Comparison of ENCODE assay signal across 15 cellular contexts in the genomic region with DNA sequence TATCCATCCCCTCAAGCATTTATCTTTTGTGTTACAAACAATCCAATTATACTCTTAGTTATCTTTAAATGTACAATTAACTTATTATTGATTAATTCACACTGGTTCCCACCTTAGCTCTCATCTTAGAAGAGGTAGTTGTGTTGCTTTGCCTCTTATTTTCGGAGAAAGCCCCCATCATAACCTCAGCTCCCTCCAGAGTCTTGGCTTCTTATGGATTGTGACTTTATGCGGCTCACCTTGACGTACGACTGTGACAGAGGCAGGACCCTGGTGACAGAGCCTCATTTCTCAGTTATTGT.
DNase-seq lines count a peak whose midpoint lies in the region; ATAC-seq and TF ChIP-seq lines count a peak whose summit lies in the region.
"Had no signal": no experiment of that assay in that cellular context is flagged by ENCODE, and none has a peak within 500 bp of the region (broad histone marks: within the 10 kb centered on the region; RNA-seq: fewer than 3 reads in every experiment).

No MANE protein-coding gene starts in this region.

- peaks cover 0 to 27% (median 0%) of the 10 kb centered on the region in 9 donors for H3K36me3 ChIP-seq in heart right ventricle
- peaks cover 6% of the 10 kb centered on the region for H3K36me3 ChIP-seq in lower lobe of right lung
- H3K36me3 ChIP-seq in upper lobe of right lung: peaks cover 5% of the 10 kb centered on the region
- H3K36me3 ChIP-seq in tibial artery: no peaks in the 10 kb centered on the region
- H3K36me3 ChIP-seq: neural progenitor cell, thoracic aorta had no signal

- DNase-seq in heart right ventricle (no peak), left ventricle myocardium superior (no peak), lower lobe of right lung (no peak), upper lobe of right lung (no peak), coronary artery (ENCODE audit: low spot score) (no peak), tibial artery (no peak)
- DNase-seq in activated T-helper 1 cell treated with anti-CD3 and anti-CD28 coated beads, Interleukin-12 subunit alpha, Interleukin-12 subunit beta, Interleukin-2, Interleukin-4 antibody, amounts not matched to agents 30 ng/mL and 10 ng/mL and 1 ng/mL, durations not matched to agents 14 hours and 24 hours and 36 hours (ENCODE audit: low spot score): no peak
- DNase-seq in NK-92 treated with Interleukin-12 subunit alpha and Interleukin-12 subunit beta, amount 100 ng/mL, for 24 hours (lab: John Stamatoyannopoulos, UW): no peak
- DNase-seq: activated gamma-delta T cell treated with Interleukin-2 at 50 U/mL for 16 hours, NCI-H1105, NCI-H774, T1000 had no signal

- no peaks in the 10 kb centered on the region for H3K27me3 Mint-ChIP-seq in activated T-helper 1 cell treated with anti-CD3 and anti-CD28 coated beads, Interleukin-12 subunit alpha, Interleukin-12 subunit beta, Interleukin-2, Interleukin-4 antibody, amounts not matched to agents 30 ng/mL and 10 ng/mL and 1 ng/mL, durations not matched to agents 14 hours and 24 hours and 36 hours (ENCODE audit: insufficient read depth)

- H3K27ac ChIP-seq in heart right ventricle (peak overlapping the region in 9 of 10 donors; percentile 60 to 89 (median 75)), lower lobe of right lung (peak overlapping the region; percentile 61), upper lobe of right lung (peak overlapping the region; percentile 62), coronary artery (no peak overlapping the region), tibial artery (no peak overlapping the region)
- H3K27ac ChIP-seq: C4-2B, neural progenitor cell, thoracic aorta had no signal

- H3K4me3 ChIP-seq in heart right ventricle: peak overlapping the region in 1 of 10 donors; percentile 11
- no peak overlapping the region for H3K4me3 ChIP-seq in lower lobe of right lung
- no peak overlapping the region for H3K4me3 ChIP-seq in upper lobe of right lung
- H3K4me3 ChIP-seq in coronary artery: no peak overlapping the region
- no peak overlapping the region for H3K4me3 ChIP-seq in tibial artery
- H3K4me3 ChIP-seq: neural progenitor cell, thoracic aorta had no signal

- H3K4me3 Mint-ChIP-seq in activated T-helper 1 cell treated with anti-CD3 and anti-CD28 coated beads, Interleukin-12 subunit alpha, Interleukin-12 subunit beta, Interleukin-2, Interleukin-4 antibody, amounts not matched to agents 30 ng/mL and 10 ng/mL and 1 ng/mL, durations not matched to agents 14 hours and 24 hours and 36 hours: peak overlapping the region; percentile 70
- H3K4me3 Mint-ChIP-seq: neural progenitor cell had no signal

- H3K9me3 Mint-ChIP-seq in activated T-helper 1 cell treated with anti-CD3 and anti-CD28 coated beads, Interleukin-12 subunit alpha, Interleukin-12 subunit beta, Interleukin-2, Interleukin-4 antibody, amounts not matched to agents 30 ng/mL and 10 ng/mL and 1 ng/mL, durations not matched to agents 14 hours and 24 hours and 36 hours: no peaks in the 10 kb centered on the region
- H3K9me3 Mint-ChIP-seq: neural progenitor cell had no signal

- TF ChIP-seq CTCF in heart right ventricle (IDR thresholded peaks at IDR 0.05): no peak
- TF ChIP-seq CTCF in lower lobe of right lung (IDR thresholded peaks at IDR 0.05): no peak
- no peak for TF ChIP-seq CTCF in upper lobe of right lung (IDR thresholded peaks at IDR 0.05)
- no peak for TF ChIP-seq CTCF in coronary artery (IDR thresholded peaks at IDR 0.05)
- TF ChIP-seq CTCF in tibial artery (IDR thresholded peaks at IDR 0.05): no peak

- H3K4me1 ChIP-seq in heart right ventricle (peaks cover 36 to 100% (median 87%) of the 10 kb centered on the region in 9 donors), lower lobe of right lung (peaks cover 68% of the 10 kb centered on the region), upper lobe of right lung (peaks cover 77% of the 10 kb centered on the region), tibial artery (peaks cover 0 to 29% (median 11%) of the 10 kb centered on the region in 4 donors)
- H3K4me1 ChIP-seq: neural progenitor cell had no signal

- peaks cover 85% of the 10 kb centered on the region for H3K4me1 Mint-ChIP-seq in activated T-helper 1 cell treated with anti-CD3 and anti-CD28 coated beads, Interleukin-12 subunit alpha, Interleukin-12 subunit beta, Interleukin-2, Interleukin-4 antibody, amounts not matched to agents 30 ng/mL and 10 ng/mL and 1 ng/mL, durations not matched to agents 14 hours and 24 hours and 36 hours (ENCODE audit: low read depth)

- H3K27me3 ChIP-seq in heart right ventricle (no peaks in the 10 kb centered on the region), lower lobe of right lung (ENCODE audit: low read depth) (no peaks in the 10 kb centered on the region), upper lobe of right lung (no peaks in the 10 kb centered on the region), tibial artery (no peaks in the 10 kb centered on the region)
- H3K27me3 ChIP-seq: neural progenitor cell had no signal

- intact Hi-C loops in heart right ventricle (cut with DNase I): no loop called here
- intact Hi-C loops in left ventricle myocardium superior (cut with micrococcal nuclease): no loop called here
- intact Hi-C loops in activated T-helper 1 cell treated with anti-CD3 and anti-CD28 coated beads, Interleukin-12 subunit alpha, Interleukin-12 subunit beta, Interleukin-2, Interleukin-4 antibody, amounts not matched to agents 30 ng/mL and 10 ng/mL and 1 ng/mL, durations not matched to agents 14 hours and 24 hours and 36 hours (cut with micrococcal nuclease): loop anchor here (1.0 kb wide), 5 partner anchors 8 to 17 kb away; no protein-coding TSS in a partner anchor
- intact Hi-C loops in lower lobe of right lung (cut with DNase I): no loop called here
- intact Hi-C loops in upper lobe of right lung (cut with DNase I): no loop called here
- intact Hi-C loops in tibial artery (cut with DNase I; ENCODE audit: low total_unique reads): no loop called here

- peak in 1 of 8 donors; percentile 12 for ATAC-seq in heart right ventricle
- ATAC-seq in left ventricle myocardium superior: no peak
- ATAC-seq in lower lobe of right lung: no peak
- no peak for ATAC-seq in upper lobe of right lung

- H3K36me3 Mint-ChIP-seq in activated T-helper 1 cell treated with anti-CD3 and anti-CD28 coated beads, Interleukin-12 subunit alpha, Interleukin-12 subunit beta, Interleukin-2, Interleukin-4 antibody, amounts not matched to agents 30 ng/mL and 10 ng/mL and 1 ng/mL, durations not matched to agents 14 hours and 24 hours and 36 hours (ENCODE audit: low read depth): peaks cover 13% of the 10 kb centered on the region

- H3K9me3 ChIP-seq in heart right ventricle (no peaks in the 10 kb centered on the region), lower lobe of right lung (no peaks in the 10 kb centered on the region), upper lobe of right lung (no peaks in the 10 kb centered on the region), tibial artery (no peaks in the 10 kb centered on the region)
- H3K9me3 ChIP-seq: thoracic aorta had no signal

- H3K27ac Mint-ChIP-seq in activated T-helper 1 cell treated with anti-CD3 and anti-CD28 coated beads, Interleukin-12 subunit alpha, Interleukin-12 subunit beta, Interleukin-2, Interleukin-4 antibody, amounts not matched to agents 30 ng/mL and 10 ng/mL and 1 ng/mL, durations not matched to agents 14 hours and 24 hours and 36 hours: peak overlapping the region; percentile 88
- H3K27ac Mint-ChIP-seq: neural progenitor cell had no signal

- 59 to 63% methylated on average over 4 of the region's 4 CpGs for WGBS in heart right ventricle, 2 donors

Comparison
In these comparisons a context has a peak if more than half of its experiments do, and no peak if none do; other contexts are left out.
1. H3K27ac ChIP-seq: peak in heart right ventricle (9 of 10), lower lobe of right lung (single experiment) and upper lobe of right lung (single experiment); none in coronary artery (0 of 2) and tibial artery (0 of 2).